In the genomic region with DNA sequence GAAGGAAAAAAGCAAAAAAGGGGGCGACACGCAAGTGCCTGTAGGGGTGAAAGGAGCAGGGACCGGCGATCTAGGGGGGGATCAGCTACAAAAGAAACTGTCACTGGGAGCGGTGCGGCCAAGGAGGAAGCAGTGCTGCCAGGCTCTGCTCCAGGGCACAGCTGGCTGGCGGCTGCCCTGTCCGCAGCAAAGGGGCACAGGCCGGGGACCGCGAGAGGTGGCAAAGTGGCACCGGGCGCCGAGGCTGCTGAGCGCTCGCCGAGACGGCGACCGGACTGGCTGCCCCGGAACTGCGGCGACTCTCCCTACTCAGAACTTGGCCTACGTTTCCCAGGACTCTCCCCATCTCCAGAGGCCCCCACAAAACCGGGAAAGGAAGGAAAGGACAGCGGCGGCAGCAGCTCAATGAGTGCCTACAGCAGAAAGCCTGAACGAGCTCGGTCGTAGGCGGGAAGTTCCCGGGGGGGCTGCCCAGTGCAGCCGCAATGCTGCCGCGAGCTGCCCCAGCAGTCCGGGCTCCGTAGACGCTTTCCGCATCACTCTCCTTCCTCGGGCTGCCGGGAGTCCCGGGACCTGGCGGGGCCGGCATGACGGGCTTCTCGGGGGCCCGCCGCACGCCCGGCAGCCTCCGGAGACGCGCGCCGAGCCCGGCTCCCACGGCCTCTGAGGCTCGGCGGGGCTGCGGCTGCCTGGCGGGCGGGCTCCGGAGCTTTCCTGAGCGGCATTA, we compare ENCODE assay signal across 9 cellular contexts. TPM values are rescaled to one million over a fixed set of nuclear protein-coding genes. Genes with fewer than 3 reads are reported as not detected.
DNase-seq lines count a peak whose midpoint lies in the region; ATAC-seq and FAIRE-seq lines count a peak whose summit lies in the region.
"Had no signal": no experiment of that assay in that cellular context is flagged by ENCODE, and none has a peak within 500 bp of the region (broad histone marks: within the 10 kb centered on the region; RNA-seq: fewer than 3 reads in every experiment).

No MANE protein-coding gene starts in this region.

- peak; percentile 13 for ATAC-seq in GM21619 (IDR thresholded peaks at IDR 0.05; ENCODE audit: unreplicated experiment)

- no peak for FAIRE-seq in HTR-8/SVneo (lab: Jason Lieb, UNC)
- FAIRE-seq: colon had no signal

- DNase-seq in GM03348 (ENCODE audit: low spot score) (peak; percentile 50), KG1 (lab: John Stamatoyannopoulos, UW) (peak; percentile 44), ecto neural progenitor cell (ENCODE audit: low spot score) (peak; percentile 70), lung microvascular endothelial cell (ENCODE audit: low read depth in 2 of 2) (peak; percentile 51 to 63), HTR-8/SVneo (ENCODE audit: insufficient read length, low spot score) (no peak)
- peak; percentile 47 for DNase-seq in activated CD4-positive, alpha-beta T cell treated with anti-CD3 and anti-CD28 coated beads for 48 hours
- peak in 4 of 6 experiments; percentile 24 to 57 (median 40) for DNase-seq in stimulated activated naive CD4-positive, alpha-beta T cell (lab: John Stamatoyannopoulos, UW)

RNA-seq across cellular contexts. Expression of a gene that starts 1.0 kb away (rescaled TPM):
- 12.2 and 17.1 TPM in 2 replicates for total RNA-seq in lung microvascular endothelial cell

RNA-seq across cellular contexts. Expression of a gene that starts 9.0 kb away (rescaled TPM):
- 15.3 and 21.2 TPM in 2 replicates for total RNA-seq in lung microvascular endothelial cell
